18 cellular contexts compared by ENCODE assay signal in the genomic region with DNA sequence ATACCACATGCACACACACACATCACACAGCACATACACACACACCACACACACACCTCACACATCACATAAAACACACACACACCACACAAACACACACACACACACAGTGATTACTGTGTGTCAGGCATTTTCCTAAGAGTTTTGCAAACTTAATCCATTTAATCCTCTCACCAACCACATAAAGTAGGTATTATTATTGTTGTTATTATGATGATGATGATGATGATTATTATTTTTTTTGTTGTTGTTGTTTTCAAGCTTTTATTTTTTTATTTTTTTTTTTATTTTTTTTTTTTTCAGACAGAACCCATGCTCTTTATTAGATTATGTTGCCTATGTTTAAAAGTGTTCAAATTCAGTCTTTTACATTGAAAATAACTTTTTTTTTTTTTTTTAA. TPM values are rescaled to one million over a fixed set of nuclear protein-coding genes. Genes with fewer than 3 reads are reported as not detected.
DNase-seq lines count a peak whose midpoint lies in the region; ATAC-seq and TF ChIP-seq lines count a peak whose summit lies in the region.
"Had no signal": no experiment of that assay in that cellular context is flagged by ENCODE, and none has a peak within 500 bp of the region (broad histone marks: within the 10 kb centered on the region; RNA-seq: fewer than 3 reads in every experiment).

No MANE protein-coding gene starts in this region.

- ATAC-seq in activated naive CD8-positive, alpha-beta T cell treated with anti-CD3 and anti-CD28 coated beads, Interleukin-2, amount 50 U/mL, for 24 hours: no peak
- no peak for ATAC-seq in natural killer cell treated with Interleukin-12 subunit alpha and Interleukin-12 subunit beta and Interleukin-15 and Interleukin-18, amount 100 ng/mL, for 72 hours
- no peak for ATAC-seq in left ventricle myocardium superior
- ATAC-seq: A549, gastrocnemius medialis, PC-3, psoas muscle had no signal

- peaks cover 27% of the 10 kb centered on the region for H3K4me1 Mint-ChIP-seq in activated CD4-positive, alpha-beta T cell treated with anti-CD3 and anti-CD28 coated beads, Interleukin-2, amount 10 ng/mL, durations not matched to agents 24 days and 14 days
- peaks cover 60% of the 10 kb centered on the region for H3K4me1 Mint-ChIP-seq in HFFc6 (ENCODE audit: low read depth)
- H3K4me1 Mint-ChIP-seq in activated naive CD8-positive, alpha-beta T cell treated with anti-CD3 and anti-CD28 coated beads, Interleukin-2, amount 50 U/mL, for 24 hours: peaks cover 33% of the 10 kb centered on the region
- H3K4me1 Mint-ChIP-seq in natural killer cell treated with Interleukin-12 subunit alpha and Interleukin-12 subunit beta and Interleukin-15 and Interleukin-18, amount 100 ng/mL, for 72 hours (ENCODE audit: low read depth in 2 of 2): peaks cover 34 to 40% of the 10 kb centered on the region in 2 donors

- peaks cover 4 to 52% (median 27%) of the 10 kb centered on the region in 4 donors for H3K4me1 ChIP-seq in tibial nerve

- H3K9me3 ChIP-seq in tibial nerve: no peaks in the 10 kb centered on the region
- H3K9me3 ChIP-seq: A549, gastrocnemius medialis, psoas muscle, SJSA1 had no signal

- no peak for DNase-seq in activated CD4-positive, alpha-beta T cell treated with anti-CD3 and anti-CD28 coated beads, Interleukin-2, amount 10 ng/mL, durations not matched to agents 24 days and 14 days
- DNase-seq in activated CD4-positive, alpha-beta T cell treated with anti-CD3 and anti-CD28 coated beads, Interleukin-2, amount 50 U/mL, for 1 hour: no peak
- DNase-seq in HFFc6 (no peak), tibial nerve (ENCODE audit: low spot score in 2 of 2) (no peak), left ventricle myocardium superior (no peak)
- DNase-seq in activated naive CD8-positive, alpha-beta T cell treated with anti-CD3 and anti-CD28 coated beads, Interleukin-2, amount 50 U/mL, for 24 hours: no peak
- DNase-seq in natural killer cell treated with Interleukin-12 subunit alpha and Interleukin-12 subunit beta and Interleukin-15 and Interleukin-18, amount 100 ng/mL, for 72 hours (ENCODE audit: low spot score): no peak
- no peak for DNase-seq in activated CD4-positive, CD25-positive, alpha-beta regulatory T cell (lab: John Stamatoyannopoulos, UW)
- DNase-seq: anterior cingulate cortex; EL; gastrocnemius medialis; NCI-H2081 treated with DMSO at 0.1 percent for 48 hours; NCI-H69; PC-3; psoas muscle; stimulated activated naive CD4-positive, alpha-beta T cell had no signal

- H3K4me3 ChIP-seq in tibial nerve: no peak overlapping the region
- H3K4me3 ChIP-seq: A549, gastrocnemius medialis, psoas muscle, SJSA1 had no signal

- TF ChIP-seq POLR2A in tibial nerve (IDR thresholded peaks at IDR 0.05): no peak

- H3K27ac ChIP-seq in tibial nerve: no peak overlapping the region
- H3K27ac ChIP-seq: gastrocnemius medialis, psoas muscle, SJSA1 had no signal

- peak overlapping the region; percentile 54 for H3K4me3 Mint-ChIP-seq in activated CD4-positive, alpha-beta T cell treated with anti-CD3 and anti-CD28 coated beads, Interleukin-2, amount 10 ng/mL, durations not matched to agents 24 days and 14 days
- H3K4me3 Mint-ChIP-seq in HFFc6: 0 out of 2 replicates have a peak overlapping the region, but pooled peaks have one; percentile 28
- H3K4me3 Mint-ChIP-seq in activated naive CD8-positive, alpha-beta T cell treated with anti-CD3 and anti-CD28 coated beads, Interleukin-2, amount 50 U/mL, for 24 hours: no peak overlapping the region
- H3K4me3 Mint-ChIP-seq in natural killer cell treated with Interleukin-12 subunit alpha and Interleukin-12 subunit beta and Interleukin-15 and Interleukin-18, amount 100 ng/mL, for 72 hours: peak overlapping the region; percentile 79

- H3K27ac Mint-ChIP-seq in activated CD4-positive, alpha-beta T cell treated with anti-CD3 and anti-CD28 coated beads, Interleukin-2, amount 10 ng/mL, durations not matched to agents 24 days and 14 days: peak overlapping the region; percentile 90
- peak overlapping the region; percentile 83 for H3K27ac Mint-ChIP-seq in HFFc6
- H3K27ac Mint-ChIP-seq in activated naive CD8-positive, alpha-beta T cell treated with anti-CD3 and anti-CD28 coated beads, Interleukin-2, amount 50 U/mL, for 24 hours: peak overlapping the region; percentile 87
- H3K27ac Mint-ChIP-seq in natural killer cell treated with Interleukin-12 subunit alpha and Interleukin-12 subunit beta and Interleukin-15 and Interleukin-18, amount 100 ng/mL, for 72 hours: peak overlapping the region; percentile 97 to 98

- H3K27me3 ChIP-seq in tibial nerve: no peaks in the 10 kb centered on the region
- H3K27me3 ChIP-seq: gastrocnemius medialis, SJSA1 had no signal

- no peaks in the 10 kb centered on the region for H3K9me3 Mint-ChIP-seq in activated CD4-positive, alpha-beta T cell treated with anti-CD3 and anti-CD28 coated beads, Interleukin-2, amount 10 ng/mL, durations not matched to agents 24 days and 14 days
- no peaks in the 10 kb centered on the region for H3K9me3 Mint-ChIP-seq in HFFc6
- no peaks in the 10 kb centered on the region for H3K9me3 Mint-ChIP-seq in activated naive CD8-positive, alpha-beta T cell treated with anti-CD3 and anti-CD28 coated beads, Interleukin-2, amount 50 U/mL, for 24 hours
- H3K9me3 Mint-ChIP-seq in natural killer cell treated with Interleukin-12 subunit alpha and Interleukin-12 subunit beta and Interleukin-15 and Interleukin-18, amount 100 ng/mL, for 72 hours: peaks cover 4% of the 10 kb centered on the region

- peaks cover 0 to 64% (median 26%) of the 10 kb centered on the region in 3 donors for H3K36me3 ChIP-seq in tibial nerve

- H3K36me3 Mint-ChIP-seq in activated CD4-positive, alpha-beta T cell treated with anti-CD3 and anti-CD28 coated beads, Interleukin-2, amount 10 ng/mL, durations not matched to agents 24 days and 14 days (ENCODE audit: low read depth): peaks cover 61% of the 10 kb centered on the region
- peaks cover 33% of the 10 kb centered on the region for H3K36me3 Mint-ChIP-seq in HFFc6 (ENCODE audit: low read depth)
- H3K36me3 Mint-ChIP-seq in activated naive CD8-positive, alpha-beta T cell treated with anti-CD3 and anti-CD28 coated beads, Interleukin-2, amount 50 U/mL, for 24 hours (ENCODE audit: low read depth): peaks cover 38% of the 10 kb centered on the region
- H3K36me3 Mint-ChIP-seq in natural killer cell treated with Interleukin-12 subunit alpha and Interleukin-12 subunit beta and Interleukin-15 and Interleukin-18, amount 100 ng/mL, for 72 hours: peaks cover 8% of the 10 kb centered on the region

- intact Hi-C loops in activated CD4-positive, alpha-beta T cell treated with anti-CD3 and anti-CD28 coated beads, Interleukin-2, amount 10 ng/mL, durations not matched to agents 24 days and 14 days (cut with micrococcal nuclease): loop anchor here (1.0 kb wide), 1 partner anchor 30 kb away; no protein-coding TSS in a partner anchor
- intact Hi-C loops in left ventricle myocardium superior (cut with micrococcal nuclease): no loop called here

- no peaks in the 10 kb centered on the region for H3K27me3 Mint-ChIP-seq in activated CD4-positive, alpha-beta T cell treated with anti-CD3 and anti-CD28 coated beads, Interleukin-2, amount 10 ng/mL, durations not matched to agents 24 days and 14 days
- H3K27me3 Mint-ChIP-seq in HFFc6 (ENCODE audit: insufficient read depth): peaks cover 5% of the 10 kb centered on the region
- H3K27me3 Mint-ChIP-seq in activated naive CD8-positive, alpha-beta T cell treated with anti-CD3 and anti-CD28 coated beads, Interleukin-2, amount 50 U/mL, for 24 hours: no peaks in the 10 kb centered on the region
- no peaks in the 10 kb centered on the region for H3K27me3 Mint-ChIP-seq in natural killer cell treated with Interleukin-12 subunit alpha and Interleukin-12 subunit beta and Interleukin-15 and Interleukin-18, amount 100 ng/mL, for 72 hours

- no peak for TF ChIP-seq EP300 in tibial nerve (IDR thresholded peaks at IDR 0.05)

- TF ChIP-seq CTCF in HFFc6 (IDR thresholded peaks at IDR 0.05) (no peak), tibial nerve (IDR thresholded peaks at IDR 0.05) (no peak)

RNA-seq across cellular contexts. Expression of a gene that starts 31.5 kb away (rescaled TPM):
- 72.5 and 81.3 TPM in 2 replicates for total RNA-seq in activated CD4-positive, alpha-beta T cell treated with anti-CD3 and anti-CD28 coated beads, Interleukin-2, amount 10 ng/mL, durations not matched to agents 24 days and 14 days
- total RNA-seq in HFFc6 (2021; fragmentation: NEBNext Ultra II Directional; extraction: Animal tissue kit (Norgen Biotek cat#: 25700)): 10 to 100 TPM; 32.8 to 41.0 (median 39.6) TPM
- 10 to 100 TPM; 45.2 to 70.8 TPM for total RNA-seq in natural killer cell treated with Interleukin-12 subunit alpha and Interleukin-12 subunit beta and Interleukin-15 and Interleukin-18, amount 100 ng/mL, for 72 hours
- total RNA-seq in tibial nerve: 10 to 100 TPM; 58.8 to 90.6 (median 73.9) TPM
- 28.7 TPM for total RNA-seq in left ventricle myocardium superior
